Comparison of ENCODE assay signal across 10 cellular contexts in genomic region chr2:47562548-47562947, GRCh38. TPM values are rescaled to one million over a fixed set of nuclear protein-coding genes. Genes with fewer than 3 reads are reported as not detected.
"Had no signal": no experiment of that assay in that cellular context is flagged by ENCODE, and none has a peak within 500 bp of the region (broad histone marks: within the 10 kb centered on the region; RNA-seq: fewer than 3 reads in every experiment).

No MANE protein-coding gene starts in this region.

- H3K27ac Mint-ChIP-seq: HFFc6 had no signal

- H3K27ac ChIP-seq: GM23248 had no signal

- H3K4me3 Mint-ChIP-seq: HFFc6 had no signal

- H3K9ac ChIP-seq: GM23248 had no signal

- H3K9me3 Mint-ChIP-seq: HFFc6 had no signal

- H2AFZ ChIP-seq: GM23248 had no signal

- DNase-seq: GM23248, GOT3, H7, HCEC 1CT, HFFc6, IMR-90, KG1 had no signal

- H3K4me3 ChIP-seq: GM23248, K562 had no signal

RNA-seq across cellular contexts. Expression of gene KCNK12, which starts 8.2 kb away (rescaled TPM):
- total RNA-seq: GM23248, H4, HT-29, IMR-90, K562 had no signal
